ENCODE assay signal across 29 cellular contexts in the genomic region with DNA sequence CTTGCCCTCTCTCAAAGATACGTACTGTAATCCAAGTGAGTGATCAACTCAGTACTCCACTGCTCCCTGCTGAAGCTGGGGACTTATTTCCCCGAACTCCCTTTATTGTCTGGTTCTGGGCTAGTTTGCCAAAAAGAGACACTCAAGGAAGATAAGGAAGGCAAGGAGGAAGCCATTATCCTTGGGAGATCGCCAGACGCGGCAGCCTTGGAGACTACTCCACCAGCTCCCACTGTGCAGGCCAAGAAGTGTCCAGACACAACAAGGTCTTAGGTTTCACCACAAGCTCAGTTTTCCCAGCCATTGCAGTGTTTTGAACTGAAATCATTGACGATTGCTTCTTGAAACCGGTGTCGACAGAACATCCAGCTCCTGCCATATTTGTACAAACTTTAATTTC.
"Had no signal": no experiment of that assay in that cellular context is flagged by ENCODE, and none has a peak within 500 bp of the region (broad histone marks: within the 10 kb centered on the region; RNA-seq: fewer than 3 reads in every experiment).

No MANE protein-coding gene starts in this region.

- H3K4me1 Mint-ChIP-seq: activated CD8-positive, alpha-beta memory T cell treated with anti-CD3 and anti-CD28 coated beads, Interleukin-2, amount 10 ng/mL, durations not matched to agents 7 days and 5 days; endodermal cell; stimulated activated memory B cell treated with anti-CD40 and anti-IgM and Interleukin-4, amounts not matched to agents 10 μg/mL and 1 μg/mL and 100 μg/mL, for 72 hours; stimulated activated naive CD8-positive, alpha-beta T cell treated with anti-CD3 and anti-CD28 coated beads, Interleukin-15, amount 100 ng/mL, for 72 hours had no signal

- H3K27me3 ChIP-seq: body of pancreas, sigmoid colon, uterus had no signal

- DNase-seq: activated CD4-positive, alpha-beta T cell treated with anti-CD3 and anti-CD28 coated beads for 1 hour; activated CD4-positive, alpha-beta T cell treated with anti-CD3 and anti-CD28 coated beads, Interleukin-2, amount 50 U/mL, for 1 hour; activated CD8-positive, alpha-beta memory T cell treated with anti-CD3 and anti-CD28 coated beads, Interleukin-2, amount 10 ng/mL, durations not matched to agents 7 days and 5 days; activated CD8-positive, alpha-beta T cell treated with anti-CD3 and anti-CD28 coated beads, Interleukin-2, amount 10 ng/mL, durations not matched to agents 7 days and 5 days; activated naive CD4-positive, alpha-beta T cell; activated T-cell treated with anti-CD3 and anti-CD28 coated beads, Interleukin-2, amount 50 U/mL, for 72 hours; body of pancreas; endodermal cell; foreskin melanocyte; left ventricle myocardium inferior; mucosa of descending colon; retina; sigmoid colon; small intestine; stimulated activated CD4-positive, alpha-beta T cell treated with anti-CD3 and anti-CD28 coated beads, Interleukin-1b, Interleukin-23, amount 100 ng/mL, for 48 hours; stimulated activated CD4-positive, alpha-beta T cell treated with anti-CD3 and anti-CD28 coated beads, Interleukin-4, amount 100 ng/mL, for 4 hours; stimulated activated CD8-positive, alpha-beta memory T cell treated with anti-CD3 and anti-CD28 coated beads, Interleukin-4, amount 100 ng/mL, for 48 hours; stimulated activated naive CD8-positive, alpha-beta T cell treated with anti-CD3 and anti-CD28 coated beads, Interleukin-15, amount 100 ng/mL, for 72 hours; substantia nigra; T-helper 2 cell; uterus had no signal

- H3K27ac Mint-ChIP-seq: activated CD8-positive, alpha-beta memory T cell treated with anti-CD3 and anti-CD28 coated beads, Interleukin-2, amount 10 ng/mL, durations not matched to agents 7 days and 5 days; activated CD8-positive, alpha-beta T cell treated with anti-CD3 and anti-CD28 coated beads, Interleukin-2, amount 10 ng/mL, durations not matched to agents 7 days and 5 days; activated naive CD4-positive, alpha-beta T cell treated with anti-CD3 and anti-CD28 coated beads, Interleukin-2, amount 50 U/mL, for 72 hours; activated T-cell treated with anti-CD3 and anti-CD28 coated beads, Interleukin-2, amount 50 U/mL, for 72 hours; dendritic cell treated with granulocyte-macrophage colony-stimulating factor and Interleukin-4, amounts not matched to agents 40 ng/mL and 50 ng/mL, for 4 days; endodermal cell; natural killer cell treated with Interleukin-12 subunit alpha and Interleukin-12 subunit beta and Interleukin-15 and Interleukin-18, amount 100 ng/mL, for 72 hours; progenitor cell of endocrine pancreas; stimulated activated memory B cell treated with anti-CD40 and anti-IgM and Interleukin-4, amounts not matched to agents 10 μg/mL and 1 μg/mL and 100 μg/mL, for 72 hours; stimulated activated naive CD8-positive, alpha-beta T cell treated with anti-CD3 and anti-CD28 coated beads, Interleukin-15, amount 100 ng/mL, for 72 hours; type B pancreatic cell had no signal

- H3K4me3 ChIP-seq: body of pancreas, left ventricle myocardium inferior, lung, mucosa of descending colon, sigmoid colon, uterus had no signal

- H3K27me3 Mint-ChIP-seq: dendritic cell treated with granulocyte-macrophage colony-stimulating factor and Interleukin-4, amounts not matched to agents 40 ng/mL and 50 ng/mL, for 4 days; progenitor cell of endocrine pancreas; stimulated activated memory B cell treated with anti-CD40 and anti-IgM and Interleukin-4, amounts not matched to agents 10 μg/mL and 1 μg/mL and 100 μg/mL, for 72 hours; stimulated activated naive CD8-positive, alpha-beta T cell treated with anti-CD3 and anti-CD28 coated beads, Interleukin-15, amount 100 ng/mL, for 72 hours; type B pancreatic cell had no signal

- H3K4me3 Mint-ChIP-seq: activated CD8-positive, alpha-beta memory T cell treated with anti-CD3 and anti-CD28 coated beads, Interleukin-2, amount 10 ng/mL, durations not matched to agents 7 days and 5 days; activated CD8-positive, alpha-beta T cell treated with anti-CD3 and anti-CD28 coated beads, Interleukin-2, amount 10 ng/mL, durations not matched to agents 7 days and 5 days; activated T-cell treated with anti-CD3 and anti-CD28 coated beads, Interleukin-2, amount 50 U/mL, for 72 hours; dendritic cell treated with granulocyte-macrophage colony-stimulating factor and Interleukin-4, amounts not matched to agents 40 ng/mL and 50 ng/mL, for 4 days; endodermal cell; natural killer cell treated with Interleukin-12 subunit alpha and Interleukin-12 subunit beta and Interleukin-15 and Interleukin-18, amount 100 ng/mL, for 72 hours; stimulated activated memory B cell treated with anti-CD40 and anti-IgM and Interleukin-4, amounts not matched to agents 10 μg/mL and 1 μg/mL and 100 μg/mL, for 72 hours; stimulated activated naive CD8-positive, alpha-beta T cell treated with anti-CD3 and anti-CD28 coated beads, Interleukin-15, amount 100 ng/mL, for 72 hours; type B pancreatic cell had no signal

- H3K4me1 ChIP-seq: body of pancreas, left ventricle myocardium inferior, uterus had no signal

- H3K9me3 Mint-ChIP-seq: activated naive CD4-positive, alpha-beta T cell treated with anti-CD3 and anti-CD28 coated beads, Interleukin-2, amount 50 U/mL, for 72 hours; endodermal cell; stimulated activated memory B cell treated with anti-CD40 and anti-IgM and Interleukin-4, amounts not matched to agents 10 μg/mL and 1 μg/mL and 100 μg/mL, for 72 hours; type B pancreatic cell had no signal

- H3K27ac ChIP-seq: body of pancreas, left ventricle myocardium inferior, sigmoid colon, uterus had no signal

- H3K36me3 Mint-ChIP-seq: activated CD8-positive, alpha-beta memory T cell treated with anti-CD3 and anti-CD28 coated beads, Interleukin-2, amount 10 ng/mL, durations not matched to agents 7 days and 5 days; activated naive CD4-positive, alpha-beta T cell treated with anti-CD3 and anti-CD28 coated beads, Interleukin-2, amount 50 U/mL, for 72 hours; natural killer cell treated with Interleukin-12 subunit alpha and Interleukin-12 subunit beta and Interleukin-15 and Interleukin-18, amount 100 ng/mL, for 72 hours; stimulated activated memory B cell treated with anti-CD40 and anti-IgM and Interleukin-4, amounts not matched to agents 10 μg/mL and 1 μg/mL and 100 μg/mL, for 72 hours; type B pancreatic cell had no signal

- ATAC-seq: activated CD8-positive, alpha-beta memory T cell treated with anti-CD3 and anti-CD28 coated beads, Interleukin-2, amount 10 ng/mL, durations not matched to agents 7 days and 5 days; activated CD8-positive, alpha-beta T cell treated with anti-CD3 and anti-CD28 coated beads, Interleukin-2, amount 10 ng/mL, durations not matched to agents 7 days and 5 days; activated naive CD4-positive, alpha-beta T cell treated with anti-CD3 and anti-CD28 coated beads, Interleukin-2, amount 50 U/mL, for 72 hours; activated T-cell treated with anti-CD3 and anti-CD28 coated beads, Interleukin-2, amount 50 U/mL, for 72 hours; body of pancreas; esophagus mucosa; mucosa of descending colon; natural killer cell treated with Interleukin-12 subunit alpha and Interleukin-12 subunit beta and Interleukin-15 and Interleukin-18, amount 100 ng/mL, for 72 hours; stimulated activated memory B cell treated with anti-CD40 and anti-IgM and Interleukin-4, amounts not matched to agents 10 μg/mL and 1 μg/mL and 100 μg/mL, for 72 hours; stimulated activated naive CD8-positive, alpha-beta T cell treated with anti-CD3 and anti-CD28 coated beads, Interleukin-15, amount 100 ng/mL, for 72 hours had no signal

- H3K36me3 ChIP-seq: left ventricle myocardium inferior, sigmoid colon, uterus had no signal
